Comparison of ENCODE assay signal across 21 cellular contexts in the genomic region with DNA sequence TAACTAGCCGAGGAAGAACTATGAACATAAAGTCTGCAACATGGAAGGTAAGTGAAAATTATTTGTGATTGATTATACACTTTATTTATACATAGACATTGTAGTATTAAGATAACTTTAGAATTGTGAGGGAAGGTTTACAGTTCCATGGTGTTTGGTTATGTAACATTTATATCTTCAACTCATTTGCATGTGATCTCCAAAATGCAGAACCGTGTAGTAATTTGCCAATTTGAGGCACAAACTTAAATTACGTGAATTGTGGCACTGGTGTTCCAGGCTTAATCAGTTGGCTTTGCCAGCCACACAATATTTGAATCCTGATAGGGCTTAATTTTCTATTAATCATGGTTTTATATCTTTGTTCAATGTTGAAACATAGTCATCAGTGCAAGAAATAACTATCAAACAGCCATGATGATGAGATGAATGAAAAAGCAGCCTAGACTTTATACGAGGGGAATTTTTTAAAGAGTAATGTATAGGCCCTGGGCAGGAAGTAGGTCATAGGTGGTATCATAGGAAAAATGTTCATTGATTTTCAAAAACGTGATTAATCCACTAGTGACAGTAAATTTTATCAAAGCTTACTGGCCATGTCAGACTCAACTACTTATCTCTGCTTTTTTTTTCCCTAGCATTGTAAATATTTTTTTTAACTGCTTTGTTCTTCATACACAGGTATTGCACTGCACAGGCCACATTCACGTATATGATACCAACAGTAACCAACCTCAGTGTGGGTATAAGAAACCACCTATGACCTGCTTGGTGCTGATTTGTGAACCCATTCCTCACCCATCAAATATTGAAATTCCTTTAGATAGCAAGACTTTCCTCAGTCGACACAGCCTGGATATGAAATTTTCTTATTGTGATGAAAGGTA. TPM values are rescaled to one million over a fixed set of nuclear protein-coding genes. Genes with fewer than 3 reads are reported as not detected.
DNase-seq lines count a peak whose midpoint lies in the region; ATAC-seq and TF ChIP-seq lines count a peak whose summit lies in the region.
"Had no signal": no experiment of that assay in that cellular context is flagged by ENCODE, and none has a peak within 500 bp of the region (broad histone marks: within the 10 kb centered on the region; RNA-seq: fewer than 3 reads in every experiment).

No MANE protein-coding gene starts in this region.

- peaks cover 72% of the 10 kb centered on the region for H3K36me3 ChIP-seq in Karpas-422 (ENCODE audit: insufficient read depth, low read length)
- H3K36me3 ChIP-seq in neutrophil, result peaks cover 92% of the 10 kb centered on the region

- no peak overlapping the region for H2AFZ ChIP-seq in Karpas-422 (ENCODE audit: low read length)
- H2AFZ ChIP-seq: hepatocyte had no signal

- peaks cover 74% of the 10 kb centered on the region for H3K36me3 Mint-ChIP-seq in activated CD8-positive, alpha-beta memory T cell treated with anti-CD3 and anti-CD28 coated beads, Interleukin-2, amount 10 ng/mL, durations not matched to agents 7 days and 5 days
- H3K36me3 Mint-ChIP-seq in activated naive CD8-positive, alpha-beta T cell, result peaks cover 24% of the 10 kb centered on the region

- H3K9ac ChIP-seq in Karpas-422 (ENCODE audit: low read length), result peak overlapping the region; percentile 9; the same call in 1 of the 2 replicates

- H3K4me3 Mint-ChIP-seq in activated CD8-positive, alpha-beta memory T cell treated with anti-CD3 and anti-CD28 coated beads, Interleukin-2, amount 10 ng/mL, durations not matched to agents 7 days and 5 days, result no peak overlapping the region
- no peak overlapping the region for H3K4me3 Mint-ChIP-seq in activated naive CD8-positive, alpha-beta T cell

- peaks cover 59% of the 10 kb centered on the region for H3K4me1 Mint-ChIP-seq in activated CD8-positive, alpha-beta memory T cell treated with anti-CD3 and anti-CD28 coated beads, Interleukin-2, amount 10 ng/mL, durations not matched to agents 7 days and 5 days
- H3K4me1 Mint-ChIP-seq in activated naive CD8-positive, alpha-beta T cell (ENCODE audit: low read depth), result peaks cover 61% of the 10 kb centered on the region

- peaks cover 95% of the 10 kb centered on the region for H3K79me2 ChIP-seq in Karpas-422 (ENCODE audit: low read length)

- DNase-seq in activated CD8-positive, alpha-beta memory T cell treated with anti-CD3 and anti-CD28 coated beads, Interleukin-2, amount 10 ng/mL, durations not matched to agents 7 days and 5 days, result no peak
- DNase-seq in activated CD8-positive, alpha-beta memory T cell treated with anti-CD3 and anti-CD28 coated beads, Interleukin-2, amount 50 U/mL, for 4 hours, result no peak
- DNase-seq in Karpas-422, result peak; percentile 64
- no peak for DNase-seq in NCI-H345 (lab: John Stamatoyannopoulos, UW)
- DNase-seq: ACHN; activated CD8-positive, alpha-beta memory T cell treated with anti-CD3 and anti-CD28 coated beads, Interleukin-2, amount 50 U/mL, for 48 hours; anterior cingulate cortex; DND-41; kidney glomerular epithelial cell; mesendoderm; NCI-H146; retina; stimulated activated naive CD4-positive, alpha-beta T cell; upper lobe of right lung had no signal

- H3K9me3 Mint-ChIP-seq in activated CD8-positive, alpha-beta memory T cell treated with anti-CD3 and anti-CD28 coated beads, Interleukin-2, amount 10 ng/mL, durations not matched to agents 7 days and 5 days (ENCODE audit: low read depth), result no peaks in the 10 kb centered on the region
- H3K9me3 Mint-ChIP-seq in activated naive CD8-positive, alpha-beta T cell (ENCODE audit: low read depth), result no peaks in the 10 kb centered on the region

- H3K27me3 ChIP-seq in Karpas-422 (ENCODE audit: low read length) (no peaks in the 10 kb centered on the region), neutrophil (no peaks in the 10 kb centered on the region)
- H3K27me3 ChIP-seq: hepatocyte, upper lobe of right lung had no signal

- H3K9me3 ChIP-seq in Karpas-422 (ENCODE audit: low read length) (no peaks in the 10 kb centered on the region), neutrophil (no peaks in the 10 kb centered on the region)
- H3K9me3 ChIP-seq: upper lobe of right lung had no signal

- ATAC-seq in activated CD8-positive, alpha-beta memory T cell treated with anti-CD3 and anti-CD28 coated beads, Interleukin-2, amount 10 ng/mL, durations not matched to agents 7 days and 5 days, result no peak
- ATAC-seq in HG03039 (IDR thresholded peaks at IDR 0.05; ENCODE audit: unreplicated experiment) (no peak), HG02970 (IDR thresholded peaks at IDR 0.05; ENCODE audit: low FRiP score, unreplicated experiment) (no peak)
- ATAC-seq: HCT116, upper lobe of right lung had no signal

- no peak for TF ChIP-seq CTCF in neutrophil (IDR thresholded peaks at IDR 0.05)

- H3K27ac ChIP-seq in Karpas-422 (ENCODE audit: low read length) (peak overlapping the region; percentile 74), neutrophil (peak overlapping the region; percentile 21)
- H3K27ac ChIP-seq: hepatocyte, upper lobe of right lung, VCaP had no signal

- peak overlapping the region; percentile 67 for H3K27ac Mint-ChIP-seq in activated CD8-positive, alpha-beta memory T cell treated with anti-CD3 and anti-CD28 coated beads, Interleukin-2, amount 10 ng/mL, durations not matched to agents 7 days and 5 days
- peak overlapping the region; percentile 67 for H3K27ac Mint-ChIP-seq in activated naive CD8-positive, alpha-beta T cell

- H3K4me3 ChIP-seq in Karpas-422 (ENCODE audit: low read length), result peak overlapping the region; percentile 23; the same call in 1 of the 2 replicates
- H3K4me3 ChIP-seq in neutrophil (ENCODE audit: low read depth in 1 of 2, low read length in 1 of 2), result no peak overlapping the region
- H3K4me3 ChIP-seq: hepatocyte, upper lobe of right lung had no signal

- peak overlapping the region; percentile 46 for H3K4me2 ChIP-seq in Karpas-422 (ENCODE audit: low read depth, low read length, poor library complexity, severe bottlenecking)
- H3K4me2 ChIP-seq: hepatocyte had no signal

- H3K27me3 Mint-ChIP-seq in activated CD8-positive, alpha-beta memory T cell treated with anti-CD3 and anti-CD28 coated beads, Interleukin-2, amount 10 ng/mL, durations not matched to agents 7 days and 5 days, result no peaks in the 10 kb centered on the region
- H3K27me3 Mint-ChIP-seq in activated naive CD8-positive, alpha-beta T cell, result no peaks in the 10 kb centered on the region

- H3K4me1 ChIP-seq in Karpas-422 (ENCODE audit: low read length), result peaks cover 75% of the 10 kb centered on the region
- no peaks in the 10 kb centered on the region for H3K4me1 ChIP-seq in neutrophil (ENCODE audit: control insufficient read depth in 1 of 2, insufficient read depth in 1 of 2, low read depth in 1 of 2, low read length in 1 of 2)
- H3K4me1 ChIP-seq: upper lobe of right lung had no signal

- CTCF ChIA-PET in activated CD8-positive, alpha-beta memory T cell treated with anti-CD3 and anti-CD28 coated beads, Interleukin-2, amount 10 ng/mL, durations not matched to agents 7 days and 5 days (lab: Charles Lee), result interaction anchor here (0.6 to 1.6 kb wide), 2 partner anchors 14 to 23 kb away, joined by 3 read pairs; no protein-coding TSS in a partner anchor

- peaks cover 12% of the 10 kb centered on the region; the same call in 1 of the 2 replicates for H4K20me1 ChIP-seq in Karpas-422 (ENCODE audit: insufficient read depth, low read depth, low read length)

- H3K9me2 ChIP-seq in Karpas-422 (replicated peaks; ENCODE audit: insufficient read depth, low read length), result no peaks in the 10 kb centered on the region

RNA-seq across cellular contexts. Expression of gene HIF1A, which starts 31.7 kb away (rescaled TPM):
- 100 to 1,000 TPM; 134 to 158 TPM for total RNA-seq in activated CD8-positive, alpha-beta memory T cell treated with anti-CD3 and anti-CD28 coated beads, Interleukin-2, amount 10 ng/mL, durations not matched to agents 7 days and 5 days
- total RNA-seq in Karpas-422 (2014; rRNA removed; shearing (Covaris generic); ENCODE audit: low replicate concordance), result 111 and 233 TPM in 2 replicates

RNA-seq across cellular contexts. Expression of gene SNAPC1, which starts 35.2 kb away (rescaled TPM):
- total RNA-seq in activated CD8-positive, alpha-beta memory T cell treated with anti-CD3 and anti-CD28 coated beads, Interleukin-2, amount 10 ng/mL, durations not matched to agents 7 days and 5 days, result 1 to 10 TPM; 5.1 to 5.8 TPM
- total RNA-seq in Karpas-422 (2014; rRNA removed; shearing (Covaris generic); ENCODE audit: low replicate concordance), result 32.7 and 33.4 TPM in 2 replicates
